ENCODE assay signal across 11 cellular contexts in the genomic region with DNA sequence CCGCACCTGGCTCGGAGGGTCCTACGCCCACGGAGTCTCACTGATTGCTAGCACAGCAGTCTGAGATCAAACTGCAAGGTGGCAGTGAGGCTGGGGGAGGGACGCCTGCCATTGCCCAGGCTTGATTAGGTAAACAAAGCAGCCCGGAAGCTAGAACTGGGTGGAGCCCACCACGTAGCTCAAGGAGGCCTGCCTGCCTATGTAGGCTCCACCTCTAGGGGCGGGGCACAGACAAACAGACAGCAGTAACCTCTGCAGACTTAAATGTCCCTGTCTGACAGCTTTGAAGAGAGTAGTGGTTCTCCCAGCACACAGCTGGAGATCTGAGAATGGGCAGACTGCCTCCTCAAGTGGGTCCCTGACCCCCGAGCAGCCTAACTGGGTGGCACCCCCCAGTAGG. TPM values are rescaled to one million over a fixed set of nuclear protein-coding genes. Genes with fewer than 3 reads are reported as not detected.
"Had no signal": no experiment of that assay in that cellular context is flagged by ENCODE, and none has a peak within 500 bp of the region (broad histone marks: within the 10 kb centered on the region; RNA-seq: fewer than 3 reads in every experiment).

No MANE protein-coding gene starts in this region.

RNA-seq across cellular contexts. Expression of a gene that starts 32.0 kb away (rescaled TPM):
- total RNA-seq: K562; LHCN-M2; MCF 10A; OCI-LY7; Peyer's patch; Right ventricle myocardium inferior; SJCRH30; SK-MEL-5; T-cell; T-helper 1 cell treated with Interleukin-12 subunit alpha and Interleukin-12 subunit beta and Interleukin-4 antibody, amounts not matched to agents 30 ng/mL and 1 ng/mL, for 36 hours; T-helper 17 cell had no signal
